ENCODE assay signal across 9 cellular contexts in genomic region chr19:33804021-33804799, GRCh38. TPM values are rescaled to one million over a fixed set of nuclear protein-coding genes. Genes with fewer than 3 reads are reported as not detected.
DNase-seq lines count a peak whose midpoint lies in the region; ATAC-seq and TF ChIP-seq lines count a peak whose summit lies in the region.
"Had no signal": no experiment of that assay in that cellular context is flagged by ENCODE, and none has a peak within 500 bp of the region (broad histone marks: within the 10 kb centered on the region; RNA-seq: fewer than 3 reads in every experiment).

No MANE protein-coding gene starts in this region.

- peaks cover 20% of the 10 kb centered on the region for H3K36me3 Mint-ChIP-seq in Calu3 (ENCODE audit: insufficient read depth, unreplicated experiment)
- H3K36me3 Mint-ChIP-seq in CD14-positive monocyte: peaks cover 73 to 93% of the 10 kb centered on the region in 2 donors

- H3K4me3 Mint-ChIP-seq in Calu3 (ENCODE audit: low read depth, unreplicated experiment): no peak overlapping the region
- no peak overlapping the region for H3K4me3 Mint-ChIP-seq in CD14-positive monocyte

- H3K4me3 ChIP-seq in astrocyte of the spinal cord (ENCODE audit: low read depth, low read length) (no peak overlapping the region), heart left ventricle (no peak overlapping the region), prostate gland (no peak overlapping the region)

- H3K9me3 Mint-ChIP-seq in Calu3 (ENCODE audit: low read depth, unreplicated experiment): no peaks in the 10 kb centered on the region
- H3K9me3 Mint-ChIP-seq in CD14-positive monocyte: no peaks in the 10 kb centered on the region

- H3K9me3 ChIP-seq in heart left ventricle: no peaks in the 10 kb centered on the region
- no peaks in the 10 kb centered on the region for H3K9me3 ChIP-seq in prostate gland

- in situ Hi-C loops in astrocyte of the spinal cord (cut with HindIII; ENCODE audit: low sequenced_read_pairs): no loop called here

- no peak for TF ChIP-seq POLR2A in heart left ventricle (IDR thresholded peaks at IDR 0.05)
- no peak for TF ChIP-seq POLR2A in prostate gland (IDR thresholded peaks at IDR 0.05)

- H3K27ac Mint-ChIP-seq in Calu3 (ENCODE audit: unreplicated experiment): no peak overlapping the region
- H3K27ac Mint-ChIP-seq in CD14-positive monocyte: peak overlapping the region in 2 of 7 donors; percentile 18 to 30

- no peak for TF ChIP-seq CTCF in Calu3 (IDR thresholded peaks at IDR 0.05; ENCODE audit: unreplicated experiment)
- no peak for TF ChIP-seq CTCF in astrocyte of the spinal cord (IDR thresholded peaks at IDR 0.05; ENCODE audit: low read depth, low read length)
- no peak for TF ChIP-seq CTCF in heart left ventricle (IDR thresholded peaks at IDR 0.05)
- no peak for TF ChIP-seq CTCF in prostate gland (IDR thresholded peaks at IDR 0.05)
- TF ChIP-seq CTCF in CD14-positive monocyte (IDR thresholded peaks at IDR 0.05): no peak

- H3K27me3 ChIP-seq in heart left ventricle (no peaks in the 10 kb centered on the region), prostate gland (replicated peaks; ENCODE audit: insufficient read depth) (no peaks in the 10 kb centered on the region)

- no peaks in the 10 kb centered on the region for H3K4me1 Mint-ChIP-seq in Calu3 (ENCODE audit: low read depth, unreplicated experiment)
- peaks cover 5% of the 10 kb centered on the region for H3K4me1 Mint-ChIP-seq in CD14-positive monocyte

- intact Hi-C loops in Calu3 (cut with micrococcal nuclease; ENCODE audit: unreplicated experiment): no loop called here
- intact Hi-C loops in heart left ventricle (cut with DNase I): no loop called here
- intact Hi-C loops in prostate gland (cut with DNase I): no loop called here
- intact Hi-C loops in CD14-positive monocyte (cut with micrococcal nuclease): no loop called here

- ATAC-seq in heart left ventricle: peak; percentile 60 to 84 (median 73)
- no peak for ATAC-seq in GM19324 (IDR thresholded peaks at IDR 0.05; ENCODE audit: low FRiP score, unreplicated experiment)
- ATAC-seq in GM21528 (IDR thresholded peaks at IDR 0.05; ENCODE audit: low FRiP score, unreplicated experiment): no peak

- H3K27ac ChIP-seq in heart left ventricle (peak overlapping the region in 7 of 12 donors; percentile 33 to 82 (median 50)), prostate gland (peak overlapping the region; percentile 10 to 15)

- CTCF ChIA-PET in Calu3 (lab: Charles Lee): interaction anchor here (0.6 kb wide), 1 partner anchor 467 kb away, joined by 4 read pairs; no protein-coding TSS in a partner anchor

- WGBS in heart left ventricle, 4 donors: 74 to 80% (median 74%) methylated on average over 6 to 10 of the region's 10 CpGs
- 71% methylated on average over 9 of the region's 10 CpGs for WGBS in prostate gland

- BruUV-seq in Calu3 (replicated peaks; lab: Mats Ljungman, UMichigan): no TSS peak

- no peaks in the 10 kb centered on the region for H3K27me3 Mint-ChIP-seq in Calu3 (ENCODE audit: unreplicated experiment)
- H3K27me3 Mint-ChIP-seq in CD14-positive monocyte (ENCODE audit: low read depth in 3 of 3): peaks cover 0 to 5% (median 2%) of the 10 kb centered on the region in 3 donors

- peak; percentile 41 for DNase-seq in Calu3
- peak; percentile 70 for DNase-seq in astrocyte of the spinal cord (ENCODE audit: low read depth, low spot score)
- DNase-seq in heart left ventricle: peak in 4 of 5 donors; percentile 71 to 83 (median 74)
- peak; percentile 73 for DNase-seq in prostate gland (ENCODE audit: low spot score)
- DNase-seq in stimulated activated CD4-positive, alpha-beta T cell treated with anti-CD3 and anti-CD28 coated beads, Interleukin-4, amount 100 ng/mL, for 4 hours: no peak
- no peak for DNase-seq in CD14-positive monocyte (ENCODE audit: low spot score)
- DNase-seq: activated gamma-delta T cell had no signal

- H3K36me3 ChIP-seq in heart left ventricle (peaks cover 0 to 78% (median 42%) of the 10 kb centered on the region in 9 donors), prostate gland (no peaks in the 10 kb centered on the region)

- H3K4me1 ChIP-seq in heart left ventricle (peaks cover 0 to 39% (median 14%) of the 10 kb centered on the region in 12 donors), prostate gland (replicated peaks) (no peaks in the 10 kb centered on the region)

RNA-seq across cellular contexts. Expression of gene KCTD15, which starts 7.5 kb away (rescaled TPM):
- total RNA-seq in Calu3 (2022) (12.5 and 18.6 TPM in 2 replicates), heart left ventricle (10 to 100 TPM in 4 of 9 donors, 1 to 10 TPM in 5; 5.4 to 36.9 (median 9.8) TPM), prostate gland (10 to 100 TPM; 41.7 to 74.6 TPM)
- polyA plus RNA-seq in heart left ventricle (10 to 100 TPM in 1 of 2 donors, 1 to 10 TPM in 1; 6.8 to 16.7 TPM), CD14-positive monocyte (1 to 10 TPM; 1.6 to 2.1 TPM)

Comparison
In these comparisons a context has a peak if more than half of its experiments do, and no peak if none do; other contexts are left out.
1. DNase-seq: peak in Calu3 (single experiment), astrocyte of the spinal cord (single experiment), heart left ventricle (4 of 5) and prostate gland (single experiment); none in stimulated activated CD4-positive, alpha-beta T cell treated with anti-CD3 and anti-CD28 coated beads, Interleukin-4, amount 100 ng/mL, for 4 hours (0 of 2) and CD14-positive monocyte (single experiment).
2. ATAC-seq: peak in heart left ventricle (4 of 4); none in GM19324 (single experiment) and GM21528 (single experiment).